ENCODE assay signal across 9 cellular contexts in the genomic region with DNA sequence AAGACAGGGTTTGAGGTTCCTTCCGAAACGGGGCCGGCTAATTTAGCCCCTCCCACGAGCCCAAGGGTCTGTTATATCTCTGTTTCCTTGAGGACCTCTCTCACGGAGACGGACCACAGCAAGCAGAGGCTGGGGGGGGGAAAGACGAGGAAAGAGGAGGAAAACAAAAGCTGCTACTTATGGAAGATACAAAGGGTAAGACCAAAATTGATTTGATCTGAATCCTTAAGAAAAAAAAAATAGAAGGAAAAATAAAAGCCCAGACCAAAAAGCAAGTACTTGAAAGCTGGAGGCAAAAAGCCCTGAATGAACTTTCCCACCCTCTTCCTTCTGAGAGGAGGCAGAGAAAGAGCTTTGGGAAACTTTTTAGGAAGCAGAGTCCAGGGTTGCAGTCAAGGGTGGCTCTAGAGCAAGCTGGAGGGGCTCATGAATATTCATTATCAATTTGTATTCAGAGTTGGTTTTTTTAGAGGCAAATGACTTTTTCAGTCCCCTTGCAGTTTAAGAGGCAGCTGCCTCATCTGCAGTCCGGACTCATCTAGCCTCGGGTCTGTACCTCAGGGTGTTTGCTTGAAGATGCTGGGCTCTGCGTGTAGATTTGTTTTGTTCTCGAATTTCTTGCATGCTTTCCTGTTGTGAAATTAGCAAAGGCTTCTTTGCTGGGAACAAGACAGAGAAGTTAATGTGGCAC. TPM values are rescaled to one million over a fixed set of nuclear protein-coding genes. Genes with fewer than 3 reads are reported as not detected.
DNase-seq lines count a peak whose midpoint lies in the region; ATAC-seq, FAIRE-seq and TF ChIP-seq lines count a peak whose summit lies in the region.
"Had no signal": no experiment of that assay in that cellular context is flagged by ENCODE, and none has a peak within 500 bp of the region (broad histone marks: within the 10 kb centered on the region; RNA-seq: fewer than 3 reads in every experiment).

A gene with protein sequence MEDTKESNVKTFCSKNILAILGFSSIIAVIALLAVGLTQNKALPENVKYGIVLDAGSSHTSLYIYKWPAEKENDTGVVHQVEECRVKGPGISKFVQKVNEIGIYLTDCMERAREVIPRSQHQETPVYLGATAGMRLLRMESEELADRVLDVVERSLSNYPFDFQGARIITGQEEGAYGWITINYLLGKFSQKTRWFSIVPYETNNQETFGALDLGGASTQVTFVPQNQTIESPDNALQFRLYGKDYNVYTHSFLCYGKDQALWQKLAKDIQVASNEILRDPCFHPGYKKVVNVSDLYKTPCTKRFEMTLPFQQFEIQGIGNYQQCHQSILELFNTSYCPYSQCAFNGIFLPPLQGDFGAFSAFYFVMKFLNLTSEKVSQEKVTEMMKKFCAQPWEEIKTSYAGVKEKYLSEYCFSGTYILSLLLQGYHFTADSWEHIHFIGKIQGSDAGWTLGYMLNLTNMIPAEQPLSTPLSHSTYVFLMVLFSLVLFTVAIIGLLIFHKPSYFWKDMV (plus strand): TSS at position 103 of the 691 bp plus-strand sequence. CDS start 77 bp downstream, at position 180.

- H3K9ac ChIP-seq in NT2/D1 (ENCODE audit: insufficient read length, low read depth), result peak within 1 kb of the TSS; percentile 36
- peak within 1 kb of the TSS; percentile 12 for H3K9ac ChIP-seq in endothelial cell of umbilical vein (replicated peaks; ENCODE audit: extremely low read depth, insufficient read depth, low read length)

- intact Hi-C loops in endothelial cell of umbilical vein (cut with micrococcal nuclease), result loop anchor here (2.0 kb wide), 2 partner anchors 13 to 61 kb away; no protein-coding TSS in a partner anchor

- no peak for FAIRE-seq in endothelial cell of umbilical vein (lab: Jason Lieb, UNC)
- FAIRE-seq: TTC549 had no signal

- H3K36me3 ChIP-seq in NT2/D1 (ENCODE audit: insufficient read depth, insufficient read length, low read length), result no peaks in the 10 kb centered on the region
- H3K36me3 ChIP-seq in endothelial cell of umbilical vein (ENCODE audit: control insufficient read depth in 2 of 2, extremely low read depth in 1 of 2, insufficient read depth in 2 of 2, low read length in 2 of 2), result no peaks in the 10 kb centered on the region

- TF ChIP-seq POLR2A in endothelial cell of umbilical vein (IDR thresholded peaks at IDR 0.05; ENCODE audit: low read depth, low read length), result no peak

- CTCF ChIA-PET in endothelial cell of umbilical vein (lab: Charles Lee), result interaction anchor here (0.9 to 5.5 kb wide), 5 partner anchors 13 to 85 kb away, joined by 3 to 43 read pairs (median 4); a partner anchor contains a TSS

- H4K20me1 ChIP-seq in endothelial cell of umbilical vein (replicated peaks; ENCODE audit: control insufficient read depth, extremely low read depth, insufficient read depth, low read length), result no peaks in the 10 kb centered on the region

- H3K4me1 ChIP-seq in NT2/D1 (ENCODE audit: insufficient read depth, insufficient read length), result no peaks in the 10 kb centered on the region
- peaks cover 26% of the 10 kb centered on the region for H3K4me1 ChIP-seq in endothelial cell of umbilical vein (ENCODE audit: control insufficient read depth, extremely low read depth, insufficient read depth, low read length)

- H3K4me2 ChIP-seq in endothelial cell of umbilical vein (ENCODE audit: insufficient read depth, low read length), result peak within 1 kb of the TSS; percentile 85

- H3K9me1 ChIP-seq in endothelial cell of umbilical vein (replicated peaks; ENCODE audit: control insufficient read depth, extremely low read depth, insufficient read depth, low read length), result no peaks in the 10 kb centered on the region

- POLR2A ChIA-PET in endothelial cell of umbilical vein (lab: Charles Lee), result no interaction called here

- no peaks in the 10 kb centered on the region for H3K79me2 ChIP-seq in endothelial cell of umbilical vein (ENCODE audit: control insufficient read depth, insufficient read depth, low read length)

- DNase-seq in NT2/D1 (ENCODE audit: low read depth, low spot score), result peak; percentile 20
- peak; percentile 66 for DNase-seq in endothelial cell of umbilical vein (ENCODE audit: low read depth, low spot score)
- peak; percentile 9 for DNase-seq in myocyte (ENCODE audit: low read depth)
- DNase-seq in iPS-NIHi11 (ENCODE audit: low spot score), result no peak
- no peak for DNase-seq in NCI-H2029 (lab: John Stamatoyannopoulos, UW)
- no peak for DNase-seq in NK-92 treated with Interleukin-12 subunit alpha and Interleukin-12 subunit beta, amount 100 ng/mL, for 24 hours (lab: John Stamatoyannopoulos, UW)
- DNase-seq in HuH-7 (ENCODE audit: low spot score), result no peak

- H3K27ac ChIP-seq in endothelial cell of umbilical vein (ENCODE audit: insufficient read depth, low read depth, low read length), result no peak within 1 kb of the TSS

- no peaks in the 10 kb centered on the region for H3K27me3 ChIP-seq in NT2/D1 (ENCODE audit: insufficient read depth, insufficient read length)
- H3K27me3 ChIP-seq in endothelial cell of umbilical vein (ENCODE audit: control insufficient read depth in 2 of 2, insufficient read depth in 2 of 2, low read length in 2 of 2), result no peaks in the 10 kb centered on the region

- ATAC-seq in GM19023 (IDR thresholded peaks at IDR 0.05; ENCODE audit: unreplicated experiment), result peak; percentile 30

- TF ChIP-seq CTCF in endothelial cell of umbilical vein (IDR thresholded peaks at IDR 0.05; ENCODE audit: extremely low read depth in 1 of 2, insufficient read depth in 1 of 2, low read depth in 1 of 2, low read length in 2 of 2), result no peak

- H2AFZ ChIP-seq in endothelial cell of umbilical vein (ENCODE audit: low read depth, low read length), result peak within 1 kb of the TSS; percentile 89

- dilution Hi-C loops in endothelial cell of umbilical vein (cut with MboI; ENCODE audit: extremely low pct_ligation_motif_present, low sequenced_read_pairs), result no loop called here

- H3K4me3 ChIP-seq in NT2/D1 (ENCODE audit: insufficient read length, low read depth) (peak within 1 kb of the TSS; percentile 19), endothelial cell of umbilical vein (replicated peaks in 1 of 3; ENCODE audit: insufficient read depth in 1 of 3, low read depth in 1 of 3, low read length in 3 of 3) (peak within 1 kb of the TSS; percentile 13 to 31 (median 25))

- H3K9me3 ChIP-seq in NT2/D1 (ENCODE audit: insufficient read depth, low read length) (no peaks in the 10 kb centered on the region), endothelial cell of umbilical vein (replicated peaks; ENCODE audit: control insufficient read depth, insufficient read depth, low read length) (no peaks in the 10 kb centered on the region)

- BruUV-seq in endothelial cell of umbilical vein (replicated peaks; lab: Mats Ljungman, UMichigan), result TSS peak; percentile 51

TF ChIP-seq in endothelial cell of umbilical vein, 7 proteins besides CTCF, POLR2A, EP300 and RAD21:
- TF ChIP-seq GATA2 (IDR thresholded peaks at IDR 0.05; ENCODE audit: insufficient read depth, insufficient read length, low read depth, low read length) (no peak), JUN (IDR thresholded peaks at IDR 0.05; ENCODE audit: borderline replicate concordance, insufficient read depth, insufficient read length, low read depth) (no peak), MYC (IDR thresholded peaks at IDR 0.05; ENCODE audit: low read depth, low read length) (no peak), EZH2 (IDR thresholded peaks at IDR 0.05; ENCODE audit: borderline replicate concordance, low read depth, low read length, severe bottlenecking) (no peak), FOS (IDR thresholded peaks at IDR 0.05; ENCODE audit: borderline replicate concordance, insufficient read depth, low read length) (no peak), POLR2AphosphoS5 (IDR thresholded peaks at IDR 0.05; ENCODE audit: insufficient read depth, low read depth, low read length) (no peak)
- TF ChIP-seq, protein P1, sequence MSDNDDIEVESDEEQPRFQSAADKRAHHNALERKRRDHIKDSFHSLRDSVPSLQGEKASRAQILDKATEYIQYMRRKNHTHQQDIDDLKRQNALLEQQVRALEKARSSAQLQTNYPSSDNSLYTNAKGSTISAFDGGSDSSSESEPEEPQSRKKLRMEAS (IDR thresholded peaks at IDR 0.05; ENCODE audit: insufficient read depth, insufficient read length), result no peak

RNA-seq across cellular contexts. Expression of the gene that starts here (rescaled TPM):
- total RNA-seq in endothelial cell of umbilical vein, result 23.0 and 27.0 TPM in 2 replicates
- 9.1 and 10.2 TPM in 2 replicates for polyA plus RNA-seq in endothelial cell of umbilical vein
- polyA plus RNA-seq in endothelial cell of umbilical vein (2011; cell fraction: cytosol; rRNA removed), result 9.7 and 10.6 TPM in 2 replicates
- polyA plus RNA-seq in endothelial cell of umbilical vein (2011; cell fraction: nucleus; rRNA removed), result 13.4 and 15.5 TPM in 2 replicates
- polyA plus RNA-seq in endothelial cell of umbilical vein (2012), result 6.5 and 6.8 TPM in 2 replicates
- polyA minus RNA-seq in endothelial cell of umbilical vein, result 28.8 and 31.0 TPM in 2 replicates
- polyA minus RNA-seq in endothelial cell of umbilical vein (2011; cell fraction: cytosol; rRNA and poly(A)+ RNA removed), result not detected
- 23.2 and 36.0 TPM in 2 replicates for polyA minus RNA-seq in endothelial cell of umbilical vein (2011; cell fraction: nucleus; rRNA and poly(A)+ RNA removed)
- 0.21 and 1.0 TPM in 2 replicates for total RNA-seq in myocyte
- polyA plus RNA-seq in myocyte (2012), result 0.64 TPM

Comparison
In these comparisons a context has a peak if more than half of its experiments do, and no peak if none do; other contexts are left out.
1. RNA of the gene that starts here (total RNA-seq): 23.0 to 27.0 TPM in endothelial cell of umbilical vein; 0.21 to 1.0 TPM in myocyte; every median in the first group is over 10 times any median in the second.
2. DNase-seq: peak in NT2/D1 (single experiment), endothelial cell of umbilical vein (single experiment) and myocyte (single experiment); none in iPS-NIHi11 (single experiment), NCI-H2029 (single experiment), NK-92 treated with Interleukin-12 subunit alpha and Interleukin-12 subunit beta, amount 100 ng/mL, for 24 hours (single experiment) and HuH-7 (single experiment).